In the genomic region with DNA sequence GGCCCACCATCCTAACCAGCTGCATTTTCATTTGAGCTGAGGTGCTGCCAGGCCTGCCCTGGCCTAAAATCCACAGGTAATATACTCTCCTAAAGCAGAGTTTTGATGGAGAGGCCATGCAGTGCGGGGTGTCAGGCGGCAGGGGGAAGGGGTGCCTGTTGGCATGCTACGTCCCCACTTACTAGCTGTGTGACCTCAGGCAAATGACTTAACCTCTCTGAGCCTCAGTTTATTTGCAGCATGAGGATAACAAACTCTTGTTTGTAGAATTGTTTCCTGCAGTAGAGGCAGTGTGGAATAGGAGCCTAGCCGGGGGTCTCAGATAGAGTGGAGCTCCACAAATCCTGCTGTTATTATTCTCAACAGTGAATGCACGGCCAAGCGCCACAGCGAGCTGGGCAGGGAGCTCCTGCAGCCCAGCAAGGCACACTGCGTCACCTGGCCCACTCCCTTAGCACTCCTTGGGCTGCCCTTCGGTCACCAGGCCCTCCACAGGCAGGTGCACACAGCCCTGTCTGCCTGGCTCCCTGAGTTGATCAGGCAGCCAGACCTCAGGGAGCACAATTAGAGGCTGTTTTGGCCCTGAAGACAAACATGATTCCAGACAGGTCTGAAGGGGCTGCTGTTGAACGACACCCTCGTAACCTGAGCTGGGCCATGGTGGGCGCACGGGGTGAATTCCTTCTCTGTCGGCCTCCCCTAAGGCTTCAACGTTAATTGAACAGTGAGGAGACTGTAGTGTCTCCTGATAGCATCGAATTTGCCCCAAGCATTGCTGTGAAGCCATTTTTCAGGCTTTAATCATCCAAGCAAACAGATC, we compare ENCODE assay signal across 2 cellular contexts.
TF ChIP-seq lines count a peak whose summit lies in the region.

No MANE protein-coding gene starts in this region.

TF ChIP-seq in SK-N-SH, 30 proteins besides CTCF, POLR2A, EP300 and RAD21:
- TF ChIP-seq GATA2 (CRISPR knock-in tag; IDR thresholded peaks at IDR 0.05): peak; percentile 49
- TF ChIP-seq GABPA (IDR thresholded peaks at IDR 0.05; ENCODE audit: low read depth): no peak
TF ChIP-seq in SK-N-SH: peak in this region for 1.

TF ChIP-seq in SK-N-SH treated with all-trans-retinoic acid at 6 μM for 48 hours, 23 proteins besides CTCF, POLR2A, EP300 and RAD21:
- TF ChIP-seq ESRRG (CRISPR knock-in tag; IDR thresholded peaks at IDR 0.05): no peak
- no peak for TF ChIP-seq ZNF70 (CRISPR knock-in tag; IDR thresholded peaks at IDR 0.05)
- TF ChIP-seq TCF4 (CRISPR knock-in tag; IDR thresholded peaks at IDR 0.05; ENCODE audit: borderline replicate concordance): no peak
- no peak for TF ChIP-seq OSR1 (CRISPR knock-in tag; IDR thresholded peaks at IDR 0.05)
- TF ChIP-seq ZNF565 (CRISPR knock-in tag; conservative IDR thresholded peaks at IDR 0.05; ENCODE audit: low read depth): no peak
- TF ChIP-seq, protein P1, sequence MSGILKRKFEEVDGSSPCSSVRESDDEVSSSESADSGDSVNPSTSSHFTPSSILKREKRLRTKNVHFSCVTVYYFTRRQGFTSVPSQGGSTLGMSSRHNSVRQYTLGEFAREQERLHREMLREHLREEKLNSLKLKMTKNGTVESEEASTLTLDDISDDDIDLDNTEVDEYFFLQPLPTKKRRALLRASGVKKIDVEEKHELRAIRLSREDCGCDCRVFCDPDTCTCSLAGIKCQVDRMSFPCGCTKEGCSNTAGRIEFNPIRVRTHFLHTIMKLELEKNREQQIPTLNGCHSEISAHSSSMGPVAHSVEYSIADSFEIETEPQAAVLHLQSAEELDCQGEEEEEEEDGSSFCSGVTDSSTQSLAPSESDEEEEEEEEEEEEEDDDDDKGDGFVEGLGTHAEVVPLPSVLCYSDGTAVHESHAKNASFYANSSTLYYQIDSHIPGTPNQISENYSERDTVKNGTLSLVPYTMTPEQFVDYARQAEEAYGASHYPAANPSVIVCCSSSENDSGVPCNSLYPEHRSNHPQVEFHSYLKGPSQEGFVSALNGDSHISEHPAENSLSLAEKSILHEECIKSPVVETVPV (CRISPR knock-in tag; IDR thresholded peaks at IDR 0.05): no peak
- TF ChIP-seq ZFP30 (CRISPR knock-in tag; IDR thresholded peaks at IDR 0.05): no peak
- TF ChIP-seq GLIS3 (CRISPR knock-in tag; IDR thresholded peaks at IDR 0.05): no peak
